25 cellular contexts compared by ENCODE assay signal in genomic region chr19:35360880-35361420, GRCh38. TPM values are rescaled to one million over a fixed set of nuclear protein-coding genes. Genes with fewer than 3 reads are reported as not detected.
DNase-seq lines count a peak whose midpoint lies in the region; ATAC-seq, FAIRE-seq and TF ChIP-seq lines count a peak whose summit lies in the region.
"Had no signal": no experiment of that assay in that cellular context is flagged by ENCODE, and none has a peak within 500 bp of the region (broad histone marks: within the 10 kb centered on the region; RNA-seq: fewer than 3 reads in every experiment).

No MANE protein-coding gene starts in this region.

- H3K4me2 ChIP-seq in A549: no peak overlapping the region
- H3K4me2 ChIP-seq in GM12878 (ENCODE audit: control insufficient read depth, insufficient read depth): no peak overlapping the region
- H3K4me2 ChIP-seq: KMS-11 had no signal

- intact Hi-C loops in GM12878 (cut with micrococcal nuclease; ENCODE audit: unreplicated experiment) (no loop called here), posterior vena cava (cut with DNase I) (no loop called here)

- H3K27me3 ChIP-seq in GM12878 (replicated peaks in 1 of 2; ENCODE audit: control insufficient read depth in 2 of 2, insufficient read depth in 2 of 2, low read length in 1 of 2): 0 out of 4 replicates have a peak, but pooled peaks cover 0 to 2% of the 10 kb centered on the region in 2 experiments
- H3K27me3 ChIP-seq: Peyer's patch had no signal

- TF ChIP-seq RAD21 in A549 (conservative IDR thresholded peaks at IDR 0.05 in 1 of 2, IDR thresholded peaks at IDR 0.05 in 1 of 2) (no peak), GM12878 (IDR thresholded peaks at IDR 0.05; ENCODE audit: insufficient read depth, low read depth, low read length) (no peak)

- FAIRE-seq in A549 (lab: Jason Lieb, UNC) (no peak), GM12878 (lab: Jason Lieb, UNC) (no peak)
- FAIRE-seq: A204.1 had no signal

- no peak overlapping the region for H3K9ac ChIP-seq in GM12878 (ENCODE audit: control insufficient read depth, insufficient read depth, low read length)
- H3K9ac ChIP-seq: KMS-11 had no signal

- H3K4me1 Mint-ChIP-seq in endothelial cell (ENCODE audit: unreplicated experiment): peaks cover 8% of the 10 kb centered on the region

- H2AFZ ChIP-seq in GM12878 (ENCODE audit: control insufficient read depth, low read depth, low read length): no peak overlapping the region

- no peak for TF ChIP-seq CTCF in A549 (IDR thresholded peaks at IDR 0.05)
- no peak for TF ChIP-seq CTCF in GM13976 (IDR thresholded peaks at IDR 0.05; ENCODE audit: borderline replicate concordance, control extremely low read depth, extremely low read depth, insufficient read depth, missing control alignments)
- no peak for TF ChIP-seq CTCF in GM12878 (IDR thresholded peaks at IDR 0.05 in 2 of 3, conservative IDR thresholded peaks at IDR 0.05 in 1 of 3; ENCODE audit: control insufficient read depth in 2 of 3, extremely low read depth in 1 of 3, insufficient read depth in 1 of 3, low read depth in 3 of 3, low read length in 3 of 3)
- no peak for TF ChIP-seq CTCF in endothelial cell (IDR thresholded peaks at IDR 0.05; ENCODE audit: unreplicated experiment)

- ATAC-seq in A549 (no peak), GM12878 (no peak), HG02642 (IDR thresholded peaks at IDR 0.05; ENCODE audit: poor library complexity, unreplicated experiment) (no peak)

- in situ Hi-C loops in GM13976 (cut with MboI; ENCODE audit: low sequenced_read_pairs, unreplicated experiment) (no loop called here), GM12878 (cut with MboI) (no loop called here)

- H3K27ac ChIP-seq in A549 (no peak overlapping the region), GM12878 (ENCODE audit: control insufficient read depth, insufficient read depth) (no peak overlapping the region)
- H3K27ac ChIP-seq: KMS-11, Peyer's patch, SJCRH30 had no signal

- no peaks in the 10 kb centered on the region for H3K36me3 ChIP-seq in GM12878 (ENCODE audit: control insufficient read depth in 2 of 2, insufficient read depth in 2 of 2, low read length in 1 of 2)
- H3K36me3 ChIP-seq: Peyer's patch, SJCRH30 had no signal

- H4K20me1 ChIP-seq in GM12878 (ENCODE audit: control insufficient read depth, insufficient read depth): no peaks in the 10 kb centered on the region

- SMC1A ChIA-PET in GM12878 (lab: Charles Lee; ENCODE audit: uncharacterized antibody, unreplicated experiment): interaction anchor here (0.8 to 1.3 kb wide), 4 partner anchors 8 to 102 kb away, joined by 3 to 5 read pairs (median 4); no protein-coding TSS in a partner anchor

- no peak overlapping the region for H3K27ac Mint-ChIP-seq in endothelial cell (ENCODE audit: unreplicated experiment)
- H3K27ac Mint-ChIP-seq: B cell; CD4-positive, alpha-beta T cell had no signal

- no peaks in the 10 kb centered on the region for H3K4me1 ChIP-seq in A549
- peaks cover 6% of the 10 kb centered on the region for H3K4me1 ChIP-seq in GM12878 (ENCODE audit: control insufficient read depth, insufficient read depth, low read length)
- H3K4me1 ChIP-seq: Caco-2, Peyer's patch, SJCRH30 had no signal

- H3K4me3 ChIP-seq in A549: no peak overlapping the region
- no peak overlapping the region for H3K4me3 ChIP-seq in GM12878
- H3K4me3 ChIP-seq: Peyer's patch, SJCRH30 had no signal

- RAD21 ChIA-PET in GM12878 (lab: Charles Lee; ENCODE audit: unreplicated experiment): interaction anchor here (0.7 to 2.1 kb wide), 2 partner anchors 8 to 79 kb away, joined by 3 to 7 read pairs; no protein-coding TSS in a partner anchor

- POLR2A ChIA-PET in A549 (lab: Yijun Ruan, JAX) (no interaction called here), GM12878 (lab: Charles Lee) (interaction anchor here (0.5 to 1.1 kb wide), 2 partner anchors 52 to 57 kb away, joined by 3 to 4 read pairs; no protein-coding TSS in a partner anchor)

- no peaks in the 10 kb centered on the region for H3K36me3 Mint-ChIP-seq in endothelial cell (ENCODE audit: low read depth, unreplicated experiment)

- H3K79me2 ChIP-seq in GM12878 (ENCODE audit: control insufficient read depth, insufficient read depth, low read length): no peaks in the 10 kb centered on the region

- peaks cover 5% of the 10 kb centered on the region for H3K27me3 Mint-ChIP-seq in endothelial cell (ENCODE audit: unreplicated experiment)

- no peak overlapping the region for H3K4me3 Mint-ChIP-seq in endothelial cell (ENCODE audit: unreplicated experiment)
- H3K4me3 Mint-ChIP-seq: B cell; CD4-positive, alpha-beta T cell had no signal

- no peaks in the 10 kb centered on the region for H3K9me3 Mint-ChIP-seq in endothelial cell (ENCODE audit: unreplicated experiment)
- H3K9me3 Mint-ChIP-seq: CD4-positive, alpha-beta T cell had no signal

- WGBS in A549 (ENCODE audit: missing lambda C conversion rate): 10% methylated on average over 5 of the region's 5 CpGs
- 0% methylated on average over 5 of the region's 5 CpGs for WGBS in GM12878 (ENCODE audit: insufficient coverage, insufficient replicate concordance, low lambda C conversion rate, missing lambda C conversion rate)

- TF ChIP-seq EP300 in A549 (IDR thresholded peaks at IDR 0.05) (no peak), GM12878 (IDR thresholded peaks at IDR 0.05; ENCODE audit: borderline replicate concordance in 1 of 2, control insufficient read depth in 1 of 2, low read depth in 2 of 2, low read length in 2 of 2) (no peak)

- H3K9me3 ChIP-seq in A549: no peaks in the 10 kb centered on the region
- no peaks in the 10 kb centered on the region for H3K9me3 ChIP-seq in GM12878 (replicated peaks; ENCODE audit: control insufficient read depth, insufficient read depth, low read length)
- H3K9me3 ChIP-seq: Caco-2, Peyer's patch, SJCRH30 had no signal

- TF ChIP-seq POLR2A in A549 (IDR thresholded peaks at IDR 0.05; ENCODE audit: low read length) (no peak), GM12878 (IDR thresholded peaks at IDR 0.05; ENCODE audit: low read depth, low read length) (no peak)

- BruUV-seq in GM12878 (replicated peaks; lab: Mats Ljungman, UMichigan): no TSS peak

- CTCF ChIA-PET in A549 (lab: Yijun Ruan, JAX): interaction anchor here (0.6 to 5.8 kb wide), 6 partner anchors 8 to 150 kb away, joined by 3 to 71 read pairs (median 8); no protein-coding TSS in a partner anchor
- CTCF ChIA-PET in GM12878 (lab: Yijun Ruan, JAX): interaction anchor here (0.6 to 1.1 kb wide), 7 partner anchors 8 to 147 kb away, joined by 3 to 7 read pairs (median 3); no protein-coding TSS in a partner anchor

- DNase-seq in A549 (ENCODE audit: low read depth in 1 of 2, low spot score in 1 of 2): no peak
- DNase-seq in GM13976 (ENCODE audit: low spot score): peak; percentile 13
- no peak for DNase-seq in GM12878 (ENCODE audit: low read depth, low spot score)
- peak; percentile 35 for DNase-seq in posterior vena cava (ENCODE audit: low spot score)
- no peak for DNase-seq in endothelial cell (ENCODE audit: low spot score)
- no peak for DNase-seq in amniotic stem cell (lab: John Stamatoyannopoulos, UW)
- DNase-seq: Caco-2, DMS 273 treated with DMSO at 0.1 percent for 48 hours, DMS79 treated with DMSO at 0.1 percent for 48 hours, H7, MV-4-11, NCI-H1105 treated with DMSO at 0.1 percent for 48 hours, NCI-H2029 treated with DMSO at 0.1 percent for 48 hours, NCI-H226, NCI-H524, NCI-H774, Peyer's patch, SJCRH30 had no signal

RNA-seq across cellular contexts. Expression of gene FFAR3, which starts 2.7 kb away (rescaled TPM):
- polyA plus RNA-seq in A549 (2011; rRNA removed): not detected in 2 replicates
- polyA plus RNA-seq in A549 (2012; cell fraction: cytosol; rRNA removed): 0.03 TPM in 1 of 2 replicates, not detected in the other
- polyA plus RNA-seq in A549 (2012; cell fraction: nucleus; rRNA removed): not detected in 2 replicates
- polyA plus RNA-seq in A549 (2017; fragmentation: RNase III; extraction: RNeasy Plus Mini Kit Qiagen cat#74134 plus additional on column Dnase treatment): not detected in 3 replicates
- polyA minus RNA-seq in A549 (2011; rRNA and poly(A)+ RNA removed): not detected in 2 replicates
- 0.42 and 0.44 TPM in 2 replicates for total RNA-seq in GM12878 (2013; cell fraction: nucleolus; rRNA removed)
- total RNA-seq in GM12878 (2014; rRNA removed): not detected in 2 replicates
- not detected in 2 replicates for total RNA-seq in GM12878 (2014; rRNA removed; fragmentation: Illumina TruSeq; extraction: Trizol)
- total RNA-seq in GM12878 (2021): 0.18 TPM in 1 of 2 replicates, not detected in the other
- not detected for polyA plus RNA-seq in GM12878 (2011; ENCODE audit: low read depth)
- polyA plus RNA-seq in GM12878 (2011; rRNA removed): not detected in 2 replicates
- not detected in 2 replicates for polyA plus RNA-seq in GM12878 (2011; cell fraction: cytosol; rRNA removed)
- polyA plus RNA-seq in GM12878 (2011; cell fraction: nucleus; rRNA removed): 0.12 and 0.36 TPM in 2 replicates
- polyA plus RNA-seq in GM12878 (2012): 0.15 TPM in 1 of 2 replicates, not detected in the other
- polyA plus RNA-seq in GM12878 (2014; fragmentation: Illumina TruSeq; extraction: Trizol): 0.15 TPM in 1 of 2 replicates, not detected in the other
- not detected for polyA plus RNA-seq in GM12878 (2014; fragmentation: Nextera tagmentation; extraction: Ambion mirVana)
- polyA plus RNA-seq in GM12878 (2014; rRNA removed): not detected in 2 replicates
- polyA plus RNA-seq in GM12878 (2016; fragmentation: Nextera tagmentation; extraction: Ambion mirVana): not detected
- polyA minus RNA-seq in GM12878 (2011; rRNA and poly(A)+ RNA removed): not detected in 2 replicates
- polyA minus RNA-seq in GM12878 (2011; cell fraction: cytosol; rRNA and poly(A)+ RNA removed): not detected in 2 replicates
- not detected in 2 replicates for polyA minus RNA-seq in GM12878 (2011; cell fraction: nucleus; rRNA and poly(A)+ RNA removed)
- total RNA-seq in posterior vena cava: under 1 TPM in 1 of 2 donors, not detected in 1; 0.14 TPM
- total RNA-seq in endothelial cell (ENCODE audit: unreplicated experiment): not detected
- total RNA-seq: B cell; Caco-2; CD4-positive, alpha-beta T cell; H7; M059J; SJCRH30 had no signal

RNA-seq across cellular contexts. Expression of gene GPR42, which starts 9.9 kb away (rescaled TPM):
- polyA plus RNA-seq in A549 (2011; rRNA removed) (not detected in 2 replicates), A549 (2017; fragmentation: RNase III; extraction: RNeasy Plus Mini Kit Qiagen cat#74134 plus additional on column Dnase treatment) (not detected in 3 replicates), GM12878 (2011; rRNA removed) (not detected in 2 replicates), GM12878 (2014; fragmentation: Illumina TruSeq; extraction: Trizol) (not detected in 2 replicates), GM12878 (2014; fragmentation: Nextera tagmentation; extraction: Ambion mirVana) (not detected), GM12878 (2014; rRNA removed) (not detected in 2 replicates), GM12878 (2016; fragmentation: Nextera tagmentation; extraction: Ambion mirVana) (not detected)
- polyA plus RNA-seq in A549 (2012; cell fraction: cytosol; rRNA removed): not detected in 2 replicates
- not detected in 2 replicates for polyA plus RNA-seq in A549 (2012; cell fraction: nucleus; rRNA removed)
- not detected in 2 replicates for polyA minus RNA-seq in A549 (2011; rRNA and poly(A)+ RNA removed)
- total RNA-seq in GM12878 (2013; cell fraction: nucleolus; rRNA removed): not detected in 2 replicates
- total RNA-seq in GM12878 (2014; rRNA removed) (not detected in 2 replicates), GM12878 (2014; rRNA removed; fragmentation: Illumina TruSeq; extraction: Trizol) (not detected in 2 replicates), GM12878 (2021) (0.13 TPM in 1 of 2 replicates, not detected in the other), posterior vena cava (under 1 TPM in 1 of 2 donors, not detected in 1; 0.28 TPM), endothelial cell (ENCODE audit: unreplicated experiment) (not detected)
- polyA plus RNA-seq in GM12878 (2011; ENCODE audit: low read depth): not detected
- polyA plus RNA-seq in GM12878 (2011; cell fraction: cytosol; rRNA removed): not detected in 2 replicates
- 0.10 TPM in 1 of 2 replicates, not detected in the other for polyA plus RNA-seq in GM12878 (2011; cell fraction: nucleus; rRNA removed)
- 0.25 TPM in 1 of 2 replicates, not detected in the other for polyA plus RNA-seq in GM12878 (2012)
- polyA minus RNA-seq in GM12878 (2011; rRNA and poly(A)+ RNA removed): not detected in 2 replicates
- not detected in 2 replicates for polyA minus RNA-seq in GM12878 (2011; cell fraction: cytosol; rRNA and poly(A)+ RNA removed)
- polyA minus RNA-seq in GM12878 (2011; cell fraction: nucleus; rRNA and poly(A)+ RNA removed): not detected in 2 replicates
- total RNA-seq: B cell, Caco-2, H7, HT1080, M059J, SJCRH30 had no signal

RNA-seq across cellular contexts. Expression of gene FFAR1, which starts 13.2 kb away (rescaled TPM):
- polyA plus RNA-seq in A549 (2011; rRNA removed) (not detected in 2 replicates), A549 (2017; fragmentation: RNase III; extraction: RNeasy Plus Mini Kit Qiagen cat#74134 plus additional on column Dnase treatment) (not detected in 3 replicates), GM12878 (2011; rRNA removed) (0.13 and 0.15 TPM in 2 replicates), GM12878 (2014; fragmentation: Illumina TruSeq; extraction: Trizol) (0.10 TPM in 1 of 2 replicates, not detected in the other), GM12878 (2014; fragmentation: Nextera tagmentation; extraction: Ambion mirVana) (under 1 TPM; 0.05 to 0.07 TPM), GM12878 (2014; rRNA removed) (0.32 and 0.51 TPM in 2 replicates), GM12878 (2016; fragmentation: Nextera tagmentation; extraction: Ambion mirVana) (not detected)
- not detected in 2 replicates for polyA plus RNA-seq in A549 (2012; cell fraction: cytosol; rRNA removed)
- polyA plus RNA-seq in A549 (2012; cell fraction: nucleus; rRNA removed): not detected in 2 replicates
- not detected in 2 replicates for polyA minus RNA-seq in A549 (2011; rRNA and poly(A)+ RNA removed)
- 4.1 and 5.1 TPM in 2 replicates for total RNA-seq in GM12878 (2013; cell fraction: nucleolus; rRNA removed)
- total RNA-seq in GM12878 (2014; rRNA removed) (0.27 and 0.28 TPM in 2 replicates), GM12878 (2014; rRNA removed; fragmentation: Illumina TruSeq; extraction: Trizol) (0.13 TPM in 1 of 2 replicates, not detected in the other), GM12878 (2021) (0.43 and 0.62 TPM in 2 replicates), posterior vena cava (not detected), endothelial cell (ENCODE audit: unreplicated experiment) (not detected)
- 0.92 TPM for polyA plus RNA-seq in GM12878 (2011; ENCODE audit: low read depth)
- 0.19 and 0.28 TPM in 2 replicates for polyA plus RNA-seq in GM12878 (2011; cell fraction: cytosol; rRNA removed)
- polyA plus RNA-seq in GM12878 (2011; cell fraction: nucleus; rRNA removed): 1.5 TPM in 2 replicates
- polyA plus RNA-seq in GM12878 (2012): 0.49 and 1.6 TPM in 2 replicates
- polyA minus RNA-seq in GM12878 (2011; rRNA and poly(A)+ RNA removed): 0.26 TPM in 1 of 2 replicates, not detected in the other
- not detected in 2 replicates for polyA minus RNA-seq in GM12878 (2011; cell fraction: cytosol; rRNA and poly(A)+ RNA removed)
- polyA minus RNA-seq in GM12878 (2011; cell fraction: nucleus; rRNA and poly(A)+ RNA removed): 0.24 and 0.77 TPM in 2 replicates
- total RNA-seq: Caco-2; CD4-positive, alpha-beta T cell; H7; M059J; SJCRH30 had no signal

RNA-seq across cellular contexts. Expression of gene CD22, which starts 32.0 kb away (rescaled TPM):
- 0.14 and 0.29 TPM in 2 replicates for polyA plus RNA-seq in A549 (2011; rRNA removed)
- polyA plus RNA-seq in A549 (2012; cell fraction: cytosol; rRNA removed): 0.03 and 0.20 TPM in 2 replicates
- 0.18 TPM in 1 of 2 replicates, not detected in the other for polyA plus RNA-seq in A549 (2012; cell fraction: nucleus; rRNA removed)
- 0.05 TPM in 1 of 3 replicates, not detected in the others for polyA plus RNA-seq in A549 (2017; fragmentation: RNase III; extraction: RNeasy Plus Mini Kit Qiagen cat#74134 plus additional on column Dnase treatment)
- polyA minus RNA-seq in A549 (2011; rRNA and poly(A)+ RNA removed): not detected in 2 replicates
- 1,882 and 2,109 TPM in 2 replicates for total RNA-seq in GM12878 (2013; cell fraction: nucleolus; rRNA removed)
- total RNA-seq in GM12878 (2014; rRNA removed): 238 and 245 TPM in 2 replicates
- 124 and 140 TPM in 2 replicates for total RNA-seq in GM12878 (2014; rRNA removed; fragmentation: Illumina TruSeq; extraction: Trizol)
- 261 and 294 TPM in 2 replicates for total RNA-seq in GM12878 (2021)
- 284 TPM for polyA plus RNA-seq in GM12878 (2011; ENCODE audit: low read depth)
- 216 and 271 TPM in 2 replicates for polyA plus RNA-seq in GM12878 (2011; rRNA removed)
- polyA plus RNA-seq in GM12878 (2011; cell fraction: cytosol; rRNA removed): 276 and 316 TPM in 2 replicates
- 443 and 480 TPM in 2 replicates for polyA plus RNA-seq in GM12878 (2011; cell fraction: nucleus; rRNA removed)
- 310 and 327 TPM in 2 replicates for polyA plus RNA-seq in GM12878 (2012)
- 288 and 344 TPM in 2 replicates for polyA plus RNA-seq in GM12878 (2014; fragmentation: Illumina TruSeq; extraction: Trizol)
- polyA plus RNA-seq in GM12878 (2014; fragmentation: Nextera tagmentation; extraction: Ambion mirVana): 10 to 100 TPM; 23.0 to 24.4 TPM
- 316 and 325 TPM in 2 replicates for polyA plus RNA-seq in GM12878 (2014; rRNA removed)
- 10 to 100 TPM; 78.2 to 81.0 TPM for polyA plus RNA-seq in GM12878 (2016; fragmentation: Nextera tagmentation; extraction: Ambion mirVana)
- polyA minus RNA-seq in GM12878 (2011; rRNA and poly(A)+ RNA removed): 482 and 491 TPM in 2 replicates
- polyA minus RNA-seq in GM12878 (2011; cell fraction: cytosol; rRNA and poly(A)+ RNA removed): 141 and 142 TPM in 2 replicates
- 170 and 251 TPM in 2 replicates for polyA minus RNA-seq in GM12878 (2011; cell fraction: nucleus; rRNA and poly(A)+ RNA removed)
- total RNA-seq in posterior vena cava: 1 to 10 TPM; 3.7 to 5.6 TPM
- not detected for total RNA-seq in endothelial cell (ENCODE audit: unreplicated experiment)
- total RNA-seq: Caco-2, H7 had no signal

Comparison
In these comparisons a context has a peak if more than half of its experiments do, and no peak if none do; other contexts are left out.
1. DNase-seq: peak in GM13976 (single experiment) and posterior vena cava (single experiment); none in A549 (0 of 2), GM12878 (single experiment), endothelial cell (single experiment) and amniotic stem cell (single experiment).